ENCODE assay signal across 25 cellular contexts in the genomic region with DNA sequence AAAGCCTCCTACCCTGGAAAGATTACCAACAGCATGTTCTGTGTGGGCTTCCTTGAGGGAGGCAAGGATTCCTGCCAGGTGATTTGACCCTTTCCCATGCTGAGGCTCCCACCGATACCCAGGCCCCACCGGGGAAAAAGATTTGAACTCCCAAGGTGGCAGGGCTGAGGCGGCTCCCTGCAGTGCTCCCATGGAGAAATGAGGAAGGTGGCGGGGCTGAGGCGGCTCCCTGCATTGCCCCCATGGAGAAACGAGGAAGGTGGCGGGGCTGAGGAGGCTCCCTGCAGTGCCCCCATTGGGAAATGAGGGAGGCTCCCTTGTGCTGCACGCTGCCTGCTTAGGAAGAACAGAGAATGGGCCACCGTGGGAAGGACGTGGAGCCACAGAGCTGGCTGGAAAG. TPM values are rescaled to one million over a fixed set of nuclear protein-coding genes. Genes with fewer than 3 reads are reported as not detected.
DNase-seq lines count a peak whose midpoint lies in the region; ATAC-seq, FAIRE-seq and TF ChIP-seq lines count a peak whose summit lies in the region.
"Had no signal": no experiment of that assay in that cellular context is flagged by ENCODE, and none has a peak within 500 bp of the region (broad histone marks: within the 10 kb centered on the region; RNA-seq: fewer than 3 reads in every experiment).

No MANE protein-coding gene starts in this region.

- ATAC-seq in body of pancreas (no peak), pancreas (no peak), HG03521 (IDR thresholded peaks at IDR 0.05; ENCODE audit: unreplicated experiment) (no peak), GM19328 (IDR thresholded peaks at IDR 0.05; ENCODE audit: unreplicated experiment) (no peak), HG02981 (IDR thresholded peaks at IDR 0.05; ENCODE audit: unreplicated experiment) (no peak)

- H3K4me3 ChIP-seq in HEK293 (ENCODE audit: low read depth, low read length) (no peak overlapping the region), body of pancreas (no peak overlapping the region), pancreas (peak overlapping the region in 1 of 4 donors; percentile 11)
- H3K4me3 ChIP-seq: BLaER1 had no signal

- no peak for TF ChIP-seq POLR2A in body of pancreas (IDR thresholded peaks at IDR 0.05)

- POLR2A ChIA-PET in HEK293 (lab: Yijun Ruan, JAX), result interaction anchor here (0.6 kb wide), 1 partner anchor 14 kb away, joined by 4 read pairs; no protein-coding TSS in a partner anchor

- H3K27me3 ChIP-seq in body of pancreas, result no peaks in the 10 kb centered on the region
- H3K27me3 ChIP-seq in pancreas, result no peaks in the 10 kb centered on the region
- H3K27me3 ChIP-seq: BE2C, BLaER1 had no signal

- H3K36me3 ChIP-seq in HEK293 (ENCODE audit: control insufficient read depth in 2 of 2, insufficient read depth in 1 of 2, low read length in 2 of 2), result no peaks in the 10 kb centered on the region
- H3K36me3 ChIP-seq in body of pancreas (replicated peaks in 1 of 2; ENCODE audit: insufficient read depth in 1 of 2, low read depth in 2 of 2), result no peaks in the 10 kb centered on the region
- H3K36me3 ChIP-seq in pancreas, result no peaks in the 10 kb centered on the region
- H3K36me3 ChIP-seq: BLaER1 had no signal

- no peaks in the 10 kb centered on the region for H3K9me3 ChIP-seq in HEK293 (ENCODE audit: control insufficient read depth, insufficient read depth, low read depth, low read length)
- no peaks in the 10 kb centered on the region for H3K9me3 ChIP-seq in body of pancreas
- no peaks in the 10 kb centered on the region for H3K9me3 ChIP-seq in pancreas
- H3K9me3 ChIP-seq: BE2C, BLaER1 had no signal

- 66 to 72% methylated on average over 9 to 10 of the region's 10 CpGs for WGBS in body of pancreas, 2 donors
- WGBS in pancreas, 2 donors, result 66 to 73% methylated on average over 10 of the region's 10 CpGs

- no peak for FAIRE-seq in pancreas (lab: Jason Lieb, UNC)
- FAIRE-seq: A204.1, D721Med, G401.6, GM12891, GM19239 had no signal

- DNase-seq in body of pancreas (no peak), pancreas (no peak)
- DNase-seq: 8988T; ACHN; BE2C; C1 segment of cervical spinal cord; Calu3; CD4-positive, alpha-beta memory T cell; CD4-positive, CD25-positive, alpha-beta regulatory T cell; CD8-positive, alpha-beta memory T cell; COR-L47; DMS79 treated with DMSO at 0.1 percent for 48 hours; GF-D8 had no signal

- no peak for TF ChIP-seq CTCF in HEK293 (tag by site-specific recombination; IDR thresholded peaks at IDR 0.05)
- TF ChIP-seq CTCF in body of pancreas (IDR thresholded peaks at IDR 0.05), result no peak
- TF ChIP-seq CTCF in pancreas (IDR thresholded peaks at IDR 0.05), result no peak

- CTCF ChIA-PET in HEK293 (lab: Yijun Ruan, JAX), result interaction anchor here (1.8 kb wide), 1 partner anchor 60 kb away, joined by 5 read pairs; no protein-coding TSS in a partner anchor

- H3K27ac ChIP-seq in HEK293 (ENCODE audit: extremely low read depth, low read depth, low read length) (no peak overlapping the region), body of pancreas (peak overlapping the region; percentile 15 to 89 (median 84)), pancreas (peak overlapping the region; percentile 20 to 82 (median 53))
- H3K27ac ChIP-seq: BLaER1 had no signal

- H3K4me1 ChIP-seq in HEK293 (ENCODE audit: control insufficient read depth, insufficient read depth, low read length) (no peaks in the 10 kb centered on the region), body of pancreas (peaks cover 97% of the 10 kb centered on the region), pancreas (peaks cover 5 to 38% (median 13%) of the 10 kb centered on the region in 3 donors)
- H3K4me1 ChIP-seq: BE2C, BLaER1 had no signal

- intact Hi-C loops in body of pancreas (cut with DNase I), result no loop called here
- intact Hi-C loops in pancreas (cut with DNase I), result no loop called here

TF ChIP-seq in HEK293, 187 proteins besides CTCF, POLR2A, EP300 and RAD21:
- peak; percentile 96 for TF ChIP-seq ZIC2 (tag by site-specific recombination; IDR thresholded peaks at IDR 0.05)
- no peak for TF ChIP-seq ZNF571 (tag by site-specific recombination; IDR thresholded peaks at IDR 0.05)
- TF ChIP-seq, protein P1, sequence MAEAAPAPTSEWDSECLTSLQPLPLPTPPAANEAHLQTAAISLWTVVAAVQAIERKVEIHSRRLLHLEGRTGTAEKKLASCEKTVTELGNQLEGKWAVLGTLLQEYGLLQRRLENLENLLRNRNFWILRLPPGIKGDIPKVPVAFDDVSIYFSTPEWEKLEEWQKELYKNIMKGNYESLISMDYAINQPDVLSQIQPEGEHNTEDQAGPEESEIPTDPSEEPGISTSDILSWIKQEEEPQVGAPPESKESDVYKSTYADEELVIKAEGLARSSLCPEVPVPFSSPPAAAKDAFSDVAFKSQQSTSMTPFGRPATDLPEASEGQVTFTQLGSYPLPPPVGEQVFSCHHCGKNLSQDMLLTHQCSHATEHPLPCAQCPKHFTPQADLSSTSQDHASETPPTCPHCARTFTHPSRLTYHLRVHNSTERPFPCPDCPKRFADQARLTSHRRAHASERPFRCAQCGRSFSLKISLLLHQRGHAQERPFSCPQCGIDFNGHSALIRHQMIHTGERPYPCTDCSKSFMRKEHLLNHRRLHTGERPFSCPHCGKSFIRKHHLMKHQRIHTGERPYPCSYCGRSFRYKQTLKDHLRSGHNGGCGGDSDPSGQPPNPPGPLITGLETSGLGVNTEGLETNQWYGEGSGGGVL (tag by site-specific recombination; IDR thresholded peaks at IDR 0.05), result no peak
- no peak for TF ChIP-seq ZNF677 (tag by site-specific recombination; IDR thresholded peaks at IDR 0.05)
- TF ChIP-seq BCL11A (tag by site-specific recombination; IDR thresholded peaks at IDR 0.05; ENCODE audit: low read depth), result no peak
- no peak for TF ChIP-seq ZNF416 (tag by site-specific recombination; IDR thresholded peaks at IDR 0.05)
- TF ChIP-seq ZBTB7A (tag by site-specific recombination; IDR thresholded peaks at IDR 0.05; ENCODE audit: low read depth), result no peak
- TF ChIP-seq ZNF473 (tag by site-specific recombination; IDR thresholded peaks at IDR 0.05), result no peak
- TF ChIP-seq GLIS1 (tag by site-specific recombination; IDR thresholded peaks at IDR 0.05), result peak; percentile 58
- TF ChIP-seq, protein P2, sequence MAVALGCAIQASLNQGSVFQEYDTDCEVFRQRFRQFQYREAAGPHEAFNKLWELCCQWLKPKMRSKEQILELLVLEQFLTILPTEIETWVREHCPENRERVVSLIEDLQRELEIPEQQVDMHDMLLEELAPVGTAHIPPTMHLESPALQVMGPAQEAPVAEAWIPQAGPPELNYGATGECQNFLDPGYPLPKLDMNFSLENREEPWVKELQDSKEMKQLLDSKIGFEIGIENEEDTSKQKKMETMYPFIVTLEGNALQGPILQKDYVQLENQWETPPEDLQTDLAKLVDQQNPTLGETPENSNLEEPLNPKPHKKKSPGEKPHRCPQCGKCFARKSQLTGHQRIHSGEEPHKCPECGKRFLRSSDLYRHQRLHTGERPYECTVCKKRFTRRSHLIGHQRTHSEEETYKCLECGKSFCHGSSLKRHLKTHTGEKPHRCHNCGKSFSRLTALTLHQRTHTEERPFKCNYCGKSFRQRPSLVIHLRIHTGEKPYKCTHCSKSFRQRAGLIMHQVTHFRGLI (tag by site-specific recombination; IDR thresholded peaks at IDR 0.05), result peak; percentile 73; the same call in 1 of the 2 replicates
- TF ChIP-seq SALL2 (tag by site-specific recombination; IDR thresholded peaks at IDR 0.05; ENCODE audit: borderline replicate concordance), result no peak
- TF ChIP-seq, protein P3, sequence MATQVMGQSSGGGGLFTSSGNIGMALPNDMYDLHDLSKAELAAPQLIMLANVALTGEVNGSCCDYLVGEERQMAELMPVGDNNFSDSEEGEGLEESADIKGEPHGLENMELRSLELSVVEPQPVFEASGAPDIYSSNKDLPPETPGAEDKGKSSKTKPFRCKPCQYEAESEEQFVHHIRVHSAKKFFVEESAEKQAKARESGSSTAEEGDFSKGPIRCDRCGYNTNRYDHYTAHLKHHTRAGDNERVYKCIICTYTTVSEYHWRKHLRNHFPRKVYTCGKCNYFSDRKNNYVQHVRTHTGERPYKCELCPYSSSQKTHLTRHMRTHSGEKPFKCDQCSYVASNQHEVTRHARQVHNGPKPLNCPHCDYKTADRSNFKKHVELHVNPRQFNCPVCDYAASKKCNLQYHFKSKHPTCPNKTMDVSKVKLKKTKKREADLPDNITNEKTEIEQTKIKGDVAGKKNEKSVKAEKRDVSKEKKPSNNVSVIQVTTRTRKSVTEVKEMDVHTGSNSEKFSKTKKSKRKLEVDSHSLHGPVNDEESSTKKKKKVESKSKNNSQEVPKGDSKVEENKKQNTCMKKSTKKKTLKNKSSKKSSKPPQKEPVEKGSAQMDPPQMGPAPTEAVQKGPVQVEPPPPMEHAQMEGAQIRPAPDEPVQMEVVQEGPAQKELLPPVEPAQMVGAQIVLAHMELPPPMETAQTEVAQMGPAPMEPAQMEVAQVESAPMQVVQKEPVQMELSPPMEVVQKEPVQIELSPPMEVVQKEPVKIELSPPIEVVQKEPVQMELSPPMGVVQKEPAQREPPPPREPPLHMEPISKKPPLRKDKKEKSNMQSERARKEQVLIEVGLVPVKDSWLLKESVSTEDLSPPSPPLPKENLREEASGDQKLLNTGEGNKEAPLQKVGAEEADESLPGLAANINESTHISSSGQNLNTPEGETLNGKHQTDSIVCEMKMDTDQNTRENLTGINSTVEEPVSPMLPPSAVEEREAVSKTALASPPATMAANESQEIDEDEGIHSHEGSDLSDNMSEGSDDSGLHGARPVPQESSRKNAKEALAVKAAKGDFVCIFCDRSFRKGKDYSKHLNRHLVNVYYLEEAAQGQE (tag by site-specific recombination; IDR thresholded peaks at IDR 0.05), result no peak
- no peak for TF ChIP-seq ZNF335 (tag by site-specific recombination; conservative IDR thresholded peaks at IDR 0.05)
- TF ChIP-seq ZFP69B (tag by site-specific recombination; IDR thresholded peaks at IDR 0.05), result no peak
TF ChIP-seq in HEK293: peak in this region for 3.

RNA-seq across cellular contexts. Expression of a gene that starts 3.2 kb away (rescaled TPM):
- total RNA-seq in body of pancreas (100 to 1,000 TPM; 526 to 604 TPM), pancreas (1,000 to 10,000 TPM in 3 of 6 donors, 100 to 1,000 TPM in 3; 341 to 5,218 (median 1,762) TPM)
- 1,000 to 10,000 TPM in 1 of 2 donors, 100 to 1,000 TPM in 1; 986 to 1,801 TPM for polyA plus RNA-seq in pancreas
- total RNA-seq: A673; CD4-positive, alpha-beta memory T cell; CD4-positive, CD25-positive, alpha-beta regulatory T cell had no signal
- polyA plus RNA-seq: CD14-positive monocyte; CD4-positive, alpha-beta memory T cell; CD4-positive, CD25-positive, alpha-beta regulatory T cell; CD8-positive, alpha-beta memory T cell had no signal

RNA-seq across cellular contexts. Expression of a gene that starts 18.4 kb away (rescaled TPM):
- 10 to 100 TPM; 26.7 to 31.4 TPM for total RNA-seq in body of pancreas
- 10 to 100 TPM; 33.1 to 44.8 (median 36.2) TPM for total RNA-seq in pancreas
- polyA plus RNA-seq in pancreas, result 10 to 100 TPM; 13.3 to 16.6 TPM
